In genomic region chr4:38124961-38125360, GRCh38 we compare ENCODE assay signal across 16 cellular contexts.
DNase-seq lines count a peak whose midpoint lies in the region; ATAC-seq, FAIRE-seq and TF ChIP-seq lines count a peak whose summit lies in the region.
"Had no signal": no experiment of that assay in that cellular context is flagged by ENCODE, and none has a peak within 500 bp of the region (broad histone marks: within the 10 kb centered on the region; RNA-seq: fewer than 3 reads in every experiment).

No MANE protein-coding gene starts in this region.

- H3K27me3 Mint-ChIP-seq in endothelial cell (ENCODE audit: unreplicated experiment), result peaks cover 5% of the 10 kb centered on the region
- H3K27me3 Mint-ChIP-seq in mesothelial cell of epicardium (ENCODE audit: low read depth), result no peaks in the 10 kb centered on the region
- H3K27me3 Mint-ChIP-seq: CD4-positive, alpha-beta memory T cell had no signal

- FAIRE-seq in GM19239 (lab: Jason Lieb, UNC), result peak; percentile 18
- FAIRE-seq: A549, G401.6 had no signal

- no peak for DNase-seq in GM19239 (ENCODE audit: insufficient read length, low spot score)
- DNase-seq in endothelial cell (ENCODE audit: low spot score), result no peak
- DNase-seq in mesothelial cell of epicardium (ENCODE audit: low spot score in 2 of 2, unreplicated experiment in 2 of 2), result no peak
- DNase-seq in uterus, result no peak
- DNase-seq in 8988T, result no peak
- no peak for DNase-seq in HuH-7.5 (ENCODE audit: low spot score)
- DNase-seq: BE2C; CD4-positive, alpha-beta memory T cell; DMS79 treated with DMSO at 0.1 percent for 48 hours; EL; GOT3 had no signal

- H3K4me1 ChIP-seq in uterus, result peaks cover 0 to 14% of the 10 kb centered on the region in 2 donors
- H3K4me1 ChIP-seq: HAP-1 had no signal

- peak overlapping the region; percentile 59 to 82 for H3K27ac ChIP-seq in uterus
- H3K27ac ChIP-seq: A549, C4-2B had no signal

- no peak overlapping the region for H3K27ac Mint-ChIP-seq in endothelial cell (ENCODE audit: unreplicated experiment)
- H3K27ac Mint-ChIP-seq in mesothelial cell of epicardium, result peak overlapping the region; percentile 57

- H3K4me3 ChIP-seq in uterus, result no peak overlapping the region
- H3K4me3 ChIP-seq: A549, HAP-1 had no signal

- no peak for TF ChIP-seq CTCF in endothelial cell (IDR thresholded peaks at IDR 0.05; ENCODE audit: unreplicated experiment)
- no peak for TF ChIP-seq CTCF in mesothelial cell of epicardium (IDR thresholded peaks at IDR 0.05; ENCODE audit: unreplicated experiment)
- no peak for TF ChIP-seq CTCF in uterus (IDR thresholded peaks at IDR 0.05)

- no peaks in the 10 kb centered on the region for H3K27me3 ChIP-seq in uterus
- H3K27me3 ChIP-seq: BE2C had no signal

- no peak for TF ChIP-seq POLR2A in uterus (IDR thresholded peaks at IDR 0.05)

- H3K36me3 Mint-ChIP-seq in endothelial cell (ENCODE audit: low read depth, unreplicated experiment) (peaks cover 19% of the 10 kb centered on the region), mesothelial cell of epicardium (peaks cover 21% of the 10 kb centered on the region)

- intact Hi-C loops in uterus (cut with DNase I; ENCODE audit: low total_unique reads), result no loop called here

- H3K9me3 ChIP-seq in uterus, result no peaks in the 10 kb centered on the region
- H3K9me3 ChIP-seq: A549, BE2C, HAP-1 had no signal

- H3K4me1 Mint-ChIP-seq in endothelial cell (ENCODE audit: unreplicated experiment) (peaks cover 14% of the 10 kb centered on the region), mesothelial cell of epicardium (peaks cover 30% of the 10 kb centered on the region)

- H3K36me3 ChIP-seq in uterus, result no peaks in the 10 kb centered on the region
- H3K36me3 ChIP-seq: BE2C had no signal

- peak overlapping the region; percentile 76 for H3K4me3 Mint-ChIP-seq in endothelial cell (ENCODE audit: unreplicated experiment)
- no peak overlapping the region for H3K4me3 Mint-ChIP-seq in mesothelial cell of epicardium
- H3K4me3 Mint-ChIP-seq: CD4-positive, alpha-beta memory T cell had no signal

- ATAC-seq in GM19328 (IDR thresholded peaks at IDR 0.05; ENCODE audit: unreplicated experiment), result no peak
- ATAC-seq: A549 had no signal

- no peaks in the 10 kb centered on the region for H3K9me3 Mint-ChIP-seq in endothelial cell (ENCODE audit: unreplicated experiment)
- H3K9me3 Mint-ChIP-seq in mesothelial cell of epicardium, result no peaks in the 10 kb centered on the region
